34 cellular contexts compared by ENCODE assay signal in genomic region chr12:60231976-60232907, GRCh38.
"Had no signal": no experiment of that assay in that cellular context is flagged by ENCODE, and none has a peak within 500 bp of the region (broad histone marks: within the 10 kb centered on the region; RNA-seq: fewer than 3 reads in every experiment).

No MANE protein-coding gene starts in this region.

- H3K27ac Mint-ChIP-seq: activated CD4-positive, alpha-beta memory T cell treated with anti-CD3 and anti-CD28 coated beads, Interleukin-2, amount 10 ng/mL, durations not matched to agents 7 days and 5 days; activated CD8-positive, alpha-beta memory T cell treated with anti-CD3 and anti-CD28 coated beads, Interleukin-2, amount 10 ng/mL, durations not matched to agents 7 days and 5 days; activated naive CD8-positive, alpha-beta T cell treated with anti-CD3 and anti-CD28 coated beads for 36 hours had no signal

- H3K9me3 ChIP-seq: MG63, Peyer's patch had no signal

- H3K4me3 ChIP-seq: MG63, Peyer's patch had no signal

- H3K27ac ChIP-seq: brain microvascular endothelial cell, Peyer's patch, RWPE1, VCaP had no signal

- ATAC-seq: activated CD8-positive, alpha-beta memory T cell treated with anti-CD3 and anti-CD28 coated beads, Interleukin-2, amount 10 ng/mL, durations not matched to agents 7 days and 5 days; PC-3; Right ventricle myocardium inferior had no signal

- H3K27me3 ChIP-seq: brain microvascular endothelial cell, MG63, Peyer's patch had no signal

- H3K27me3 Mint-ChIP-seq: activated CD4-positive, alpha-beta memory T cell treated with anti-CD3 and anti-CD28 coated beads, Interleukin-2, amount 10 ng/mL, durations not matched to agents 7 days and 5 days; activated CD8-positive, alpha-beta memory T cell treated with anti-CD3 and anti-CD28 coated beads, Interleukin-2, amount 10 ng/mL, durations not matched to agents 7 days and 5 days; activated naive CD8-positive, alpha-beta T cell treated with anti-CD3 and anti-CD28 coated beads for 36 hours had no signal

- DNase-seq: activated CD4-positive, alpha-beta memory T cell treated with anti-CD3 and anti-CD28 coated beads, Interleukin-2, amount 10 ng/mL, durations not matched to agents 7 days and 5 days; activated CD4-positive, alpha-beta T cell treated with anti-CD3 and anti-CD28 coated beads for 1 hour; activated CD4-positive, alpha-beta T cell treated with anti-CD3 and anti-CD28 coated beads for 48 hours; activated CD4-positive, CD25-positive, alpha-beta regulatory T cell; activated CD8-positive, alpha-beta memory T cell treated with anti-CD3 and anti-CD28 coated beads for 24 hours; activated CD8-positive, alpha-beta memory T cell treated with anti-CD3 and anti-CD28 coated beads, Interleukin-2, amount 10 ng/mL, durations not matched to agents 7 days and 5 days; activated CD8-positive, alpha-beta memory T cell treated with anti-CD3 and anti-CD28 coated beads, Interleukin-2, amount 50 U/mL, for 48 hours; activated effector memory CD4-positive, alpha-beta T cell treated with anti-CD3 and anti-CD28 coated beads, Interleukin-2, amount 50 U/mL, for 16 hours; activated naive CD4-positive, alpha-beta T cell; activated naive CD4-positive, alpha-beta T cell treated with anti-CD3 and anti-CD28 coated beads, Interleukin-2, amount 50 U/mL, for 16 hours; activated naive CD8-positive, alpha-beta T cell treated with anti-CD3 and anti-CD28 coated beads for 36 hours; activated T-cell treated with anti-CD3 and anti-CD28 coated beads, Interleukin-2, amount 50 U/mL, for 48 hours; amniotic stem cell; aorta; brain microvascular endothelial cell; central memory CD4-positive, alpha-beta T cell; MG63; NCI-H1105 treated with DMSO at 0.1 percent for 48 hours; NCI-H1436 treated with DMSO at 0.1 percent for 48 hours; NCI-H1694 treated with DMSO at 0.1 percent for 48 hours; NCI-H2029; NCI-H510A; NCI-H748 treated with DMSO at 0.1 percent for 48 hours; NK-92 treated with Interleukin-12 subunit alpha and Interleukin-12 subunit beta, amount 100 ng/mL, for 24 hours; PC-3; Peyer's patch; SIG-M5; SW 1271; T-helper 1 cell; T-helper 2 cell; T-helper 9 cell had no signal

- H3K36me3 ChIP-seq: brain microvascular endothelial cell, MG63, Peyer's patch had no signal

- H3K36me3 Mint-ChIP-seq: activated CD8-positive, alpha-beta memory T cell treated with anti-CD3 and anti-CD28 coated beads, Interleukin-2, amount 10 ng/mL, durations not matched to agents 7 days and 5 days; activated naive CD8-positive, alpha-beta T cell treated with anti-CD3 and anti-CD28 coated beads for 36 hours had no signal

- H3K4me1 Mint-ChIP-seq: activated CD4-positive, alpha-beta memory T cell treated with anti-CD3 and anti-CD28 coated beads, Interleukin-2, amount 10 ng/mL, durations not matched to agents 7 days and 5 days; activated CD8-positive, alpha-beta memory T cell treated with anti-CD3 and anti-CD28 coated beads, Interleukin-2, amount 10 ng/mL, durations not matched to agents 7 days and 5 days; activated naive CD8-positive, alpha-beta T cell treated with anti-CD3 and anti-CD28 coated beads for 36 hours had no signal

- H3K4me1 ChIP-seq: Peyer's patch had no signal

- H3K4me3 Mint-ChIP-seq: activated CD4-positive, alpha-beta memory T cell treated with anti-CD3 and anti-CD28 coated beads, Interleukin-2, amount 10 ng/mL, durations not matched to agents 7 days and 5 days; activated CD8-positive, alpha-beta memory T cell treated with anti-CD3 and anti-CD28 coated beads, Interleukin-2, amount 10 ng/mL, durations not matched to agents 7 days and 5 days; activated naive CD8-positive, alpha-beta T cell treated with anti-CD3 and anti-CD28 coated beads for 36 hours had no signal
